In genomic region chr9:87684627-87685204, GRCh38 we compare ENCODE assay signal across 8 cellular contexts.
A peak's percentile ranks its signal among the peaks of the same experiment; 100 is the strongest.
DNase-seq lines count a peak whose midpoint lies in the region; ATAC-seq and TF ChIP-seq lines count a peak whose summit lies in the region.

No MANE protein-coding gene starts in this region.

- H3K4me1 ChIP-seq in HEK293 (ENCODE audit: control insufficient read depth, insufficient read depth, low read length), result no peaks in the 10 kb centered on the region
- H3K4me1 ChIP-seq in tibial artery, result peaks cover 0 to 6% (median 3%) of the 10 kb centered on the region in 4 donors

- TF ChIP-seq CTCF in HEK293 (tag by site-specific recombination; IDR thresholded peaks at IDR 0.05), result 0 out of 2 replicates have a peak, but pooled peaks have one; percentile 24
- TF ChIP-seq CTCF in astrocyte of the spinal cord (IDR thresholded peaks at IDR 0.05; ENCODE audit: low read depth, low read length), result peak; percentile 77
- TF ChIP-seq CTCF in tibial artery (IDR thresholded peaks at IDR 0.05), result peak; percentile 54 to 68

- CTCF ChIA-PET in HEK293 (lab: Yijun Ruan, JAX), result interaction anchor here (0.6 to 2.5 kb wide), 24 partner anchors 12 to 1316 kb away, joined by 3 to 12 read pairs (median 4); partner anchors contain the start of gene CTSL

- no peaks in the 10 kb centered on the region for H3K27me3 ChIP-seq in tibial artery

- H3K9me3 ChIP-seq in HEK293 (ENCODE audit: control insufficient read depth, insufficient read depth, low read depth, low read length), result no peaks in the 10 kb centered on the region
- H3K9me3 ChIP-seq in tibial artery, result no peaks in the 10 kb centered on the region

- no peak overlapping the region for H3K4me3 ChIP-seq in HEK293 (ENCODE audit: low read depth, low read length)
- H3K4me3 ChIP-seq in astrocyte of the spinal cord (ENCODE audit: low read depth, low read length), result no peak overlapping the region
- no peak overlapping the region for H3K4me3 ChIP-seq in tibial artery

- peaks cover 0 to 35% of the 10 kb centered on the region in 2 experiments; a peak in 1 of 3 replicates for H3K36me3 ChIP-seq in HEK293 (ENCODE audit: control insufficient read depth in 2 of 2, insufficient read depth in 1 of 2, low read length in 2 of 2)
- H3K36me3 ChIP-seq in tibial artery, result peaks cover 0 to 4% (median 0%) of the 10 kb centered on the region in 3 donors

- no peak for ATAC-seq in HG03469 (IDR thresholded peaks at IDR 0.05; ENCODE audit: unreplicated experiment)
- ATAC-seq in HG03565 (IDR thresholded peaks at IDR 0.05; ENCODE audit: unreplicated experiment), result no peak
- ATAC-seq in GM18519 (IDR thresholded peaks at IDR 0.05; ENCODE audit: low FRiP score, unreplicated experiment), result no peak

- in situ Hi-C loops in astrocyte of the spinal cord (cut with HindIII; ENCODE audit: low sequenced_read_pairs), result no loop called here

- POLR2A ChIA-PET in HEK293 (lab: Yijun Ruan, JAX), result interaction anchor here (1.4 kb wide), 1 partner anchor 41 kb away, joined by 4 read pairs; the partner anchor contains the start of gene CTSL

- peak; percentile 63 for DNase-seq in 8988T
- DNase-seq in astrocyte of the spinal cord (ENCODE audit: low read depth, low spot score), result no peak
- DNase-seq in iris pigment epithelial cell (ENCODE audit: low read depth), result peak; percentile 28
- no peak for DNase-seq in tibial artery

- H3K27ac ChIP-seq in HEK293 (ENCODE audit: extremely low read depth, low read depth, low read length), result no peak overlapping the region
- no peak overlapping the region for H3K27ac ChIP-seq in tibial artery

- intact Hi-C loops in tibial artery (cut with DNase I; ENCODE audit: low total_unique reads), result loop anchor here (5.0 to 10.0 kb wide), 2 partner anchors 128 to 350 kb away; no protein-coding TSS in a partner anchor

TF ChIP-seq in HEK293, 187 proteins besides CTCF, POLR2A, EP300 and RAD21:
- no peak for TF ChIP-seq ZNF335 (tag by site-specific recombination; conservative IDR thresholded peaks at IDR 0.05)
- TF ChIP-seq ZNF621 (tag by site-specific recombination; IDR thresholded peaks at IDR 0.05), result no peak
- TF ChIP-seq ZNF155 (tag by site-specific recombination; IDR thresholded peaks at IDR 0.05), result no peak
- peak; percentile 29; the same call in 1 of the 2 replicates for TF ChIP-seq ZNF654 (tag by site-specific recombination; IDR thresholded peaks at IDR 0.05; ENCODE audit: low read depth)
- TF ChIP-seq IKZF3 (tag by site-specific recombination; IDR thresholded peaks at IDR 0.05), result peak; percentile 26; the same call in 1 of the 2 replicates
- TF ChIP-seq SP7 (tag by site-specific recombination; IDR thresholded peaks at IDR 0.05), result no peak
- no peak for TF ChIP-seq ZNF521 (tag by site-specific recombination; IDR thresholded peaks at IDR 0.05)
TF ChIP-seq in HEK293: peak in this region for 2.

Comparison
In these comparisons a context has a peak if more than half of its experiments do, and no peak if none do; other contexts are left out.
1. DNase-seq: peak in 8988T (single experiment) and iris pigment epithelial cell (single experiment); none in astrocyte of the spinal cord (single experiment) and tibial artery (0 of 2).
2. CTCF ChIP-seq: peak in every context shown above with its lines; median percentile 77 in astrocyte of the spinal cord; 61 in tibial artery; 24 in HEK293.